ENCODE assay signal across 8 cellular contexts in genomic region chr6:149963212-149963461, GRCh38. TPM values are rescaled to one million over a fixed set of nuclear protein-coding genes. Genes with fewer than 3 reads are reported as not detected.
DNase-seq lines count a peak whose midpoint lies in the region; ATAC-seq and TF ChIP-seq lines count a peak whose summit lies in the region.

No MANE protein-coding gene starts in this region.

- H3K27me3 Mint-ChIP-seq in CD8-positive, alpha-beta T cell (ENCODE audit: low read depth): peaks cover 82% of the 10 kb centered on the region
- peaks cover 100% of the 10 kb centered on the region for H3K27me3 Mint-ChIP-seq in H9 (ENCODE audit: low read depth)
- peaks cover 85% of the 10 kb centered on the region for H3K27me3 Mint-ChIP-seq in activated naive CD8-positive, alpha-beta T cell treated with anti-CD3 and anti-CD28 coated beads, Interleukin-2, amount 10 ng/mL, durations not matched to agents 7 days and 5 days
- H3K27me3 Mint-ChIP-seq in stimulated activated memory B cell treated with anti-CD40 and anti-IgM and Interleukin-4, amounts not matched to agents 10 μg/mL and 1 μg/mL and 100 μg/mL, for 72 hours: peaks cover 90% of the 10 kb centered on the region

- H3K14ac ChIP-seq in H9 (ENCODE audit: insufficient read depth, low read length): peak overlapping the region; percentile 88

- peak; percentile 4 for ATAC-seq in CD8-positive, alpha-beta T cell
- peak; percentile 26 for ATAC-seq in activated naive CD8-positive, alpha-beta T cell treated with anti-CD3 and anti-CD28 coated beads, Interleukin-2, amount 10 ng/mL, durations not matched to agents 7 days and 5 days (ENCODE audit: low read depth)
- ATAC-seq in stimulated activated memory B cell treated with anti-CD40 and anti-IgM and Interleukin-4, amounts not matched to agents 10 μg/mL and 1 μg/mL and 100 μg/mL, for 72 hours: peak; percentile 53
- ATAC-seq in GM18873 (IDR thresholded peaks at IDR 0.05; ENCODE audit: low FRiP score, unreplicated experiment) (no peak), HG02763 (IDR thresholded peaks at IDR 0.05; ENCODE audit: unreplicated experiment) (no peak)

- H3K9me3 Mint-ChIP-seq in CD8-positive, alpha-beta T cell: no peaks in the 10 kb centered on the region
- no peaks in the 10 kb centered on the region; a peak in 1 of 5 replicates for H3K9me3 Mint-ChIP-seq in H9
- H3K9me3 Mint-ChIP-seq in activated naive CD8-positive, alpha-beta T cell treated with anti-CD3 and anti-CD28 coated beads, Interleukin-2, amount 10 ng/mL, durations not matched to agents 7 days and 5 days: no peaks in the 10 kb centered on the region
- H3K9me3 Mint-ChIP-seq in stimulated activated memory B cell treated with anti-CD40 and anti-IgM and Interleukin-4, amounts not matched to agents 10 μg/mL and 1 μg/mL and 100 μg/mL, for 72 hours: no peaks in the 10 kb centered on the region

- no peak overlapping the region for H2AK5ac ChIP-seq in H9 (ENCODE audit: insufficient read length, low read length)

- no peaks in the 10 kb centered on the region for H4K20me1 ChIP-seq in H9 (ENCODE audit: control insufficient read depth, insufficient read depth, insufficient read length)

- no peak overlapping the region for H2AFZ ChIP-seq in H9 (ENCODE audit: low read length)

- no CpG with 5 or more reads among the region's 8 CpGs for WGBS in H9 (ENCODE audit: extremely low coverage, insufficient read length, low lambda C conversion rate)

- H3K9ac ChIP-seq in H9 (ENCODE audit: extremely low read depth, insufficient read length, low read length): no peak overlapping the region

- H3K4me2 ChIP-seq in H9 (ENCODE audit: insufficient read depth, insufficient read length, low read length): peak overlapping the region; percentile 72

- TF ChIP-seq CTCF in CD8-positive, alpha-beta T cell (IDR thresholded peaks at IDR 0.05): no peak
- TF ChIP-seq CTCF in H9 (conservative IDR thresholded peaks at IDR 0.05): no peak

- H4K91ac ChIP-seq in H9 (ENCODE audit: insufficient read length, low read depth, low read length): no peak overlapping the region

- no peak overlapping the region for H2BK15ac ChIP-seq in H9 (ENCODE audit: low read depth, low read length)

- peaks cover 14% of the 10 kb centered on the region for H3K23me2 ChIP-seq in H9 (ENCODE audit: insufficient read length, low read depth, low read length, poor library complexity, severe bottlenecking)

- H3K27ac ChIP-seq in CD8-positive, alpha-beta T cell (ENCODE audit: low read depth, low read length): no peak overlapping the region
- no peak overlapping the region for H3K27ac ChIP-seq in H9 (ENCODE audit: insufficient read length, low read depth, low read length)

- CTCF ChIA-PET in CD8-positive, alpha-beta T cell (lab: Charles Lee): interaction anchor here (1.8 kb wide), 1 partner anchor 28 kb away, joined by 6 read pairs; no protein-coding TSS in a partner anchor

- H3K27me3 ChIP-seq in CD8-positive, alpha-beta T cell (ENCODE audit: insufficient read depth, low read length): peaks cover 44% of the 10 kb centered on the region
- peaks cover 53% of the 10 kb centered on the region for H3K27me3 ChIP-seq in H9 (ENCODE audit: insufficient read depth, low read length)

- H4K8ac ChIP-seq in H9 (replicated peaks; ENCODE audit: insufficient read length, low read depth, low read length): no peak overlapping the region

- no peak overlapping the region for H2BK5ac ChIP-seq in H9 (ENCODE audit: insufficient read length, low read length)

- H2BK20ac ChIP-seq in H9 (ENCODE audit: low read depth, low read length, poor library complexity, severe bottlenecking): no peak overlapping the region

- peaks cover 25% of the 10 kb centered on the region for H3K4me1 Mint-ChIP-seq in CD8-positive, alpha-beta T cell (ENCODE audit: low read depth)
- peaks cover 20 to 25% of the 10 kb centered on the region in 2 experiments for H3K4me1 Mint-ChIP-seq in H9
- H3K4me1 Mint-ChIP-seq in activated naive CD8-positive, alpha-beta T cell treated with anti-CD3 and anti-CD28 coated beads, Interleukin-2, amount 10 ng/mL, durations not matched to agents 7 days and 5 days: peaks cover 20% of the 10 kb centered on the region
- peaks cover 44% of the 10 kb centered on the region for H3K4me1 Mint-ChIP-seq in stimulated activated memory B cell treated with anti-CD40 and anti-IgM and Interleukin-4, amounts not matched to agents 10 μg/mL and 1 μg/mL and 100 μg/mL, for 72 hours

- H3K79me1 ChIP-seq in H9 (ENCODE audit: insufficient read depth, low read depth, low read length, poor library complexity, severe bottlenecking): no peaks in the 10 kb centered on the region

- no peak overlapping the region for H4K5ac ChIP-seq in H9 (ENCODE audit: insufficient read length, low read depth, low read length)

- H3K56ac ChIP-seq in H9 (ENCODE audit: insufficient read length, low read depth, low read length): no peak overlapping the region

- H3K36me3 Mint-ChIP-seq in CD8-positive, alpha-beta T cell: no peaks in the 10 kb centered on the region
- peaks cover 0 to 4% (median 0%) of the 10 kb centered on the region in 3 experiments; a peak in 2 of 7 replicates for H3K36me3 Mint-ChIP-seq in H9 (ENCODE audit: insufficient read depth in 1 of 3, low read depth in 3 of 3)
- H3K36me3 Mint-ChIP-seq in activated naive CD8-positive, alpha-beta T cell treated with anti-CD3 and anti-CD28 coated beads, Interleukin-2, amount 10 ng/mL, durations not matched to agents 7 days and 5 days: no peaks in the 10 kb centered on the region
- peaks cover 7% of the 10 kb centered on the region for H3K36me3 Mint-ChIP-seq in stimulated activated memory B cell treated with anti-CD40 and anti-IgM and Interleukin-4, amounts not matched to agents 10 μg/mL and 1 μg/mL and 100 μg/mL, for 72 hours

- POLR2A ChIA-PET in CD8-positive, alpha-beta T cell (lab: Charles Lee): no interaction called here
- POLR2A ChIA-PET in activated naive CD8-positive, alpha-beta T cell treated with anti-CD3 and anti-CD28 coated beads, Interleukin-2, amount 10 ng/mL, durations not matched to agents 7 days and 5 days (lab: Charles Lee): no interaction called here

- no peak overlapping the region for H3T11ph ChIP-seq in H9 (ENCODE audit: low read length)

- H3K4ac ChIP-seq in H9 (ENCODE audit: low read depth, low read length): no peak overlapping the region

- H2BK120ac ChIP-seq in H9 (ENCODE audit: low read depth, low read length, poor library complexity, severe bottlenecking): no peak overlapping the region

- no peak overlapping the region for H3K27ac Mint-ChIP-seq in CD8-positive, alpha-beta T cell
- H3K27ac Mint-ChIP-seq in H9: peak overlapping the region in 1 of 3 experiments; percentile 96; a peak in 2 of 7 replicates
- H3K27ac Mint-ChIP-seq in activated naive CD8-positive, alpha-beta T cell treated with anti-CD3 and anti-CD28 coated beads, Interleukin-2, amount 10 ng/mL, durations not matched to agents 7 days and 5 days: peak overlapping the region; percentile 88
- H3K27ac Mint-ChIP-seq in stimulated activated memory B cell treated with anti-CD40 and anti-IgM and Interleukin-4, amounts not matched to agents 10 μg/mL and 1 μg/mL and 100 μg/mL, for 72 hours: peak overlapping the region; percentile 81

- no peak overlapping the region for H3K23ac ChIP-seq in H9 (ENCODE audit: insufficient read length, low read depth, low read length)

- intact Hi-C loops in CD8-positive, alpha-beta T cell (cut with DNase I, micrococcal nuclease): loop anchor here (1.0 to 2.0 kb wide), 2 partner anchors 22 to 42 kb away; no protein-coding TSS in a partner anchor

- H3K79me2 ChIP-seq in H9 (ENCODE audit: insufficient read depth, low read length): no peaks in the 10 kb centered on the region

- H3K4me3 Mint-ChIP-seq in CD8-positive, alpha-beta T cell: peak overlapping the region; percentile 92
- peak overlapping the region; percentile 83 to 85 for H3K4me3 Mint-ChIP-seq in H9
- H3K4me3 Mint-ChIP-seq in activated naive CD8-positive, alpha-beta T cell treated with anti-CD3 and anti-CD28 coated beads, Interleukin-2, amount 10 ng/mL, durations not matched to agents 7 days and 5 days: peak overlapping the region; percentile 92
- H3K4me3 Mint-ChIP-seq in stimulated activated memory B cell treated with anti-CD40 and anti-IgM and Interleukin-4, amounts not matched to agents 10 μg/mL and 1 μg/mL and 100 μg/mL, for 72 hours: peak overlapping the region; percentile 83

- no peaks in the 10 kb centered on the region for H3K36me3 ChIP-seq in CD8-positive, alpha-beta T cell (ENCODE audit: insufficient read depth, low read length)

- no peaks in the 10 kb centered on the region for H3K9me3 ChIP-seq in CD8-positive, alpha-beta T cell (ENCODE audit: low read length)
- H3K9me3 ChIP-seq in H9 (ENCODE audit: control insufficient read depth, low read depth, low read length): no peaks in the 10 kb centered on the region

- H3K4me1 ChIP-seq in CD8-positive, alpha-beta T cell (ENCODE audit: insufficient read depth, low read length): peaks cover 25% of the 10 kb centered on the region
- 0 out of 2 replicates have a peak, but pooled peaks cover 2% of the 10 kb centered on the region for H3K4me1 ChIP-seq in H9 (ENCODE audit: insufficient read depth, low read length)

- DNase-seq in CD8-positive, alpha-beta T cell: no peak
- DNase-seq in H9: peak; percentile 60
- DNase-seq in NCI-H510A (lab: John Stamatoyannopoulos, UW): peak; percentile 49
- peak; percentile 48 for DNase-seq in activated naive CD8-positive, alpha-beta T cell treated with anti-CD3 and anti-CD28 coated beads, Interleukin-2, amount 10 ng/mL, durations not matched to agents 7 days and 5 days
- DNase-seq in iPS-NIHi11 (ENCODE audit: low spot score): peak; percentile 50

- peak overlapping the region; percentile 58 for H3K18ac ChIP-seq in H9 (ENCODE audit: insufficient read length, low read depth, low read length)

- H3K4me3 ChIP-seq in CD8-positive, alpha-beta T cell (ENCODE audit: low read depth, low read length): peak overlapping the region; percentile 74

- H2BK12ac ChIP-seq in H9 (ENCODE audit: insufficient read length, low read depth, low read length): no peak overlapping the region

RNA-seq across cellular contexts. Expression of gene ULBP1, which starts 0.6 kb away (rescaled TPM):
- under 1 TPM; 0.28 to 0.41 TPM for total RNA-seq in CD8-positive, alpha-beta T cell
- total RNA-seq in H9 (2021): 1.6 and 2.1 TPM in 2 replicates
- under 1 TPM; 0.91 to 0.97 TPM for total RNA-seq in activated naive CD8-positive, alpha-beta T cell treated with anti-CD3 and anti-CD28 coated beads, Interleukin-2, amount 10 ng/mL, durations not matched to agents 7 days and 5 days

RNA-seq across cellular contexts. Expression of gene ULBP2, which starts 21.3 kb away (rescaled TPM):
- total RNA-seq in CD8-positive, alpha-beta T cell: 1 to 10 TPM; 7.2 to 9.7 TPM
- total RNA-seq in H9 (2021): not detected in 2 replicates
- total RNA-seq in activated naive CD8-positive, alpha-beta T cell treated with anti-CD3 and anti-CD28 coated beads, Interleukin-2, amount 10 ng/mL, durations not matched to agents 7 days and 5 days: under 1 TPM; 0.53 to 0.60 TPM

RNA-seq across cellular contexts. Expression of gene RAET1G, which starts 40.2 kb away (rescaled TPM):
- total RNA-seq in CD8-positive, alpha-beta T cell: not detected
- total RNA-seq in H9 (2021): not detected in 2 replicates
- total RNA-seq in activated naive CD8-positive, alpha-beta T cell treated with anti-CD3 and anti-CD28 coated beads, Interleukin-2, amount 10 ng/mL, durations not matched to agents 7 days and 5 days: not detected

Comparison
In these comparisons a context has a peak if more than half of its experiments do, and no peak if none do; other contexts are left out.
1. ATAC-seq: peak in CD8-positive, alpha-beta T cell (single experiment), activated naive CD8-positive, alpha-beta T cell treated with anti-CD3 and anti-CD28 coated beads, Interleukin-2, amount 10 ng/mL, durations not matched to agents 7 days and 5 days (single experiment) and stimulated activated memory B cell treated with anti-CD40 and anti-IgM and Interleukin-4, amounts not matched to agents 10 μg/mL and 1 μg/mL and 100 μg/mL, for 72 hours (single experiment); none in GM18873 (single experiment) and HG02763 (single experiment).
2. DNase-seq: peak in H9 (single experiment), NCI-H510A (single experiment), activated naive CD8-positive, alpha-beta T cell treated with anti-CD3 and anti-CD28 coated beads, Interleukin-2, amount 10 ng/mL, durations not matched to agents 7 days and 5 days (single experiment) and iPS-NIHi11 (single experiment); none in CD8-positive, alpha-beta T cell (0 of 7).
3. Peak in every context shown above with its lines, with median percentiles within 50 percentile points of each other: H3K4me3 Mint-ChIP-seq.